In genomic region chr6:88290432-88290831, GRCh38 we compare ENCODE assay signal across 23 cellular contexts.
DNase-seq lines count a peak whose midpoint lies in the region; ATAC-seq, FAIRE-seq and TF ChIP-seq lines count a peak whose summit lies in the region.
"Had no signal": no experiment of that assay in that cellular context is flagged by ENCODE, and none has a peak within 500 bp of the region (broad histone marks: within the 10 kb centered on the region; RNA-seq: fewer than 3 reads in every experiment).

No MANE protein-coding gene starts in this region.

- WGBS in GM12878 (ENCODE audit: insufficient coverage, insufficient replicate concordance, low lambda C conversion rate, missing lambda C conversion rate), result 27% methylated on average over 2 of the region's 2 CpGs

- FAIRE-seq in GM12878 (lab: Jason Lieb, UNC), result no peak
- FAIRE-seq: GM19239, H54 had no signal

- no peaks in the 10 kb centered on the region for H3K27me3 ChIP-seq in GM12878 (replicated peaks in 1 of 2; ENCODE audit: control insufficient read depth in 2 of 2, insufficient read depth in 2 of 2, low read length in 1 of 2)
- no peaks in the 10 kb centered on the region for H3K27me3 ChIP-seq in HAP-1 (ENCODE audit: low read depth)

- in situ Hi-C loops in GM12878 (cut with MboI), result no loop called here
- in situ Hi-C loops in HAP-1 (cut with MboI; ENCODE audit: low sequenced_read_pairs), result no loop called here

- intact Hi-C loops in GM12878 (cut with micrococcal nuclease; ENCODE audit: unreplicated experiment), result no loop called here

- no peaks in the 10 kb centered on the region for H4K20me1 ChIP-seq in GM12878 (ENCODE audit: control insufficient read depth, insufficient read depth)

- no peaks in the 10 kb centered on the region for H3K36me3 ChIP-seq in GM12878 (ENCODE audit: control insufficient read depth in 2 of 2, insufficient read depth in 2 of 2, low read length in 1 of 2)
- no peaks in the 10 kb centered on the region for H3K36me3 ChIP-seq in HAP-1 (replicated peaks)

- no TSS peak for BruUV-seq in GM12878 (replicated peaks; lab: Mats Ljungman, UMichigan)

- DNase-seq in SIG-M5 treated with dmso at 0.1 percent for 504 hours (lab: John Stamatoyannopoulos, UW; ENCODE audit: unreplicated experiment) (peak; percentile 45), SIG-M5 (lab: John Stamatoyannopoulos, UW) (no peak), NOMO-1 treated with DMSO at 0.1 percent for 48 hours (lab: John Stamatoyannopoulos, UW; ENCODE audit: unreplicated experiment) (peak; percentile 92), GM12878 (ENCODE audit: low read depth, low spot score) (peak; percentile 9), SW480 (ENCODE audit: low spot score) (no peak), HAP-1 (ENCODE audit: low spot score in 2 of 2) (no peak)
- DNase-seq in effector CD8-positive, alpha-beta T cell (lab: John Stamatoyannopoulos, UW), result no peak
- DNase-seq: Calu3, DMS79 treated with DMSO at 0.1 percent for 48 hours, KBM-7, NCI-H1092, NCI-H1417 treated with DMSO at 0.1 percent for 48 hours, NCI-H1694 treated with DMSO at 0.1 percent for 48 hours, NCI-H2081, NCI-H2227 treated with DMSO at 0.1 percent for 48 hours, NCI-H526 treated with DMSO at 0.1 percent for 48 hours, PC-9, T-helper 1 cell had no signal

- H3K4me3 ChIP-seq in GM12878 (no peak overlapping the region), HAP-1 (no peak overlapping the region)
- H3K4me3 ChIP-seq: PC-9 had no signal

- H3K9ac ChIP-seq in GM12878 (ENCODE audit: control insufficient read depth, insufficient read depth, low read length), result no peak overlapping the region

- H3K9me3 ChIP-seq in GM12878 (replicated peaks; ENCODE audit: control insufficient read depth, insufficient read depth, low read length) (peaks cover 8% of the 10 kb centered on the region), HAP-1 (peaks cover 4% of the 10 kb centered on the region)

- ATAC-seq in GM12878 (peak; percentile 61), GM18873 (IDR thresholded peaks at IDR 0.05; ENCODE audit: low FRiP score, unreplicated experiment) (no peak)
- ATAC-seq: Right ventricle myocardium inferior had no signal

- TF ChIP-seq RAD21 in GM12878 (IDR thresholded peaks at IDR 0.05; ENCODE audit: insufficient read depth, low read depth, low read length), result no peak

- H3K4me1 ChIP-seq in GM12878 (ENCODE audit: control insufficient read depth, insufficient read depth, low read length), result no peaks in the 10 kb centered on the region
- no peaks in the 10 kb centered on the region for H3K4me1 ChIP-seq in HAP-1

- no peak overlapping the region for H3K4me2 ChIP-seq in GM12878 (ENCODE audit: control insufficient read depth, insufficient read depth)
- H3K4me2 ChIP-seq: PC-9 had no signal

- no peaks in the 10 kb centered on the region for H3K79me2 ChIP-seq in GM12878 (ENCODE audit: control insufficient read depth, insufficient read depth, low read length)

- no peak overlapping the region for H2AFZ ChIP-seq in GM12878 (ENCODE audit: control insufficient read depth, low read depth, low read length)
- H2AFZ ChIP-seq: PC-9 had no signal

- H3K27ac ChIP-seq in GM12878 (ENCODE audit: control insufficient read depth, insufficient read depth), result no peak overlapping the region
- H3K27ac ChIP-seq: 22Rv1, PC-9 had no signal

- TF ChIP-seq POLR2A in GM12878 (IDR thresholded peaks at IDR 0.05; ENCODE audit: low read depth, low read length), result no peak

- no peak for TF ChIP-seq EP300 in GM12878 (IDR thresholded peaks at IDR 0.05; ENCODE audit: borderline replicate concordance in 1 of 2, control insufficient read depth in 1 of 2, low read depth in 2 of 2, low read length in 2 of 2)

- SMC1A ChIA-PET in GM12878 (lab: Charles Lee; ENCODE audit: uncharacterized antibody, unreplicated experiment), result interaction anchor here (0.7 kb wide), 1 partner anchor 360 kb away, joined by 3 read pairs; no protein-coding TSS in a partner anchor

- no peak for TF ChIP-seq CTCF in GM12878 (IDR thresholded peaks at IDR 0.05 in 2 of 3, conservative IDR thresholded peaks at IDR 0.05 in 1 of 3; ENCODE audit: control insufficient read depth in 2 of 3, extremely low read depth in 1 of 3, insufficient read depth in 1 of 3, low read depth in 3 of 3, low read length in 3 of 3)

- POLR2A ChIA-PET in GM12878 (lab: Charles Lee), result no interaction called here

- CTCF ChIA-PET in GM12878 (lab: Yijun Ruan, JAX), result interaction anchor here (0.5 to 0.6 kb wide), 2 partner anchors 359 to 1503 kb away, joined by 3 read pairs; no protein-coding TSS in a partner anchor

- RAD21 ChIA-PET in GM12878 (lab: Charles Lee; ENCODE audit: unreplicated experiment), result interaction anchor here (0.8 to 0.9 kb wide), 2 partner anchors 20 to 472 kb away, joined by 3 read pairs; no protein-coding TSS in a partner anchor

TF ChIP-seq in GM12878, 131 proteins besides CTCF, POLR2A, EP300 and RAD21:
- TF ChIP-seq CEBPZ (IDR thresholded peaks at IDR 0.05; ENCODE audit: low read depth, low read length), result no peak
- TF ChIP-seq YY1 (IDR thresholded peaks at IDR 0.05; ENCODE audit: low read depth, low read length), result no peak
- peak; percentile 54; the same call in 1 of the 2 replicates for TF ChIP-seq DPF2 (IDR thresholded peaks at IDR 0.05)
- TF ChIP-seq IKZF1 (conservative IDR thresholded peaks at IDR 0.05), result peak; percentile 26; the same call in 1 of the 2 replicates
- 0 out of 2 replicates have a peak, but pooled peaks have one; percentile 27 for TF ChIP-seq NBN (IDR thresholded peaks at IDR 0.05)
- TF ChIP-seq BHLHE40 (IDR thresholded peaks at IDR 0.05; ENCODE audit: borderline replicate concordance in 1 of 2, low read depth in 2 of 2, low read length in 1 of 2), result peak in 1 of 2 experiments; percentile 80; a peak in 2 of 4 replicates
- TF ChIP-seq SPI1 (IDR thresholded peaks at IDR 0.05; ENCODE audit: borderline replicate concordance, insufficient read depth, low read depth, low read length), result peak; percentile 56; the same call in 1 of the 2 replicates
- peak; percentile 86 for TF ChIP-seq MTA2 (IDR thresholded peaks at IDR 0.05; ENCODE audit: low read depth)
- TF ChIP-seq IKZF2 (IDR thresholded peaks at IDR 0.05), result peak in 1 of 2 experiments; percentile 39; a peak in 1 of 4 replicates

Comparison
In these comparisons a context has a peak if more than half of its experiments do, and no peak if none do; other contexts are left out.
1. DNase-seq: peak in SIG-M5 treated with dmso at 0.1 percent for 504 hours (single experiment), NOMO-1 treated with DMSO at 0.1 percent for 48 hours (single experiment) and GM12878 (single experiment); none in SIG-M5 (single experiment), effector CD8-positive, alpha-beta T cell (single experiment), SW480 (single experiment) and HAP-1 (0 of 2).